ENCODE assay signal across 9 cellular contexts in the genomic region with DNA sequence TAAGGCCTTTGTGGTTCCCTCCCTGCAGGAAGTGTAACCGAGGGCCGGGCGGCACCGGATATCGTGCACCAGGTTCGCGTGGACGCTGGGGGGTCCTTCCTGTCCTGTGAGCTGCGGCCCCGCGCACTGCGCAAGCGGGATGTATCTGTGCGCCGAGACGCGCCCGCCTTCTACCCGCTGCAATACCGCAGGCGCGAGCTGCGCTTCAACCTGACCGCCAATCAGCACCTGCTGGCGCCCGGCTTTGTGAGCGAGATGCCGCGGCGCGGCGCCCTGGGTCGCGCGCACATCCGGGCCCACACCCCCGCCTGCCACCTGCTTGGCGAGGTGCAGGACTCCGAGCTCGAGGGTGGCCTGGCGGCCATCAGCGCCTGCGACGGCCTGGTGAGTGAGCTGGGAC. TPM values are rescaled to one million over a fixed set of nuclear protein-coding genes. Genes with fewer than 3 reads are reported as not detected.
A peak's percentile ranks its signal among the peaks of the same experiment; 100 is the strongest.
DNase-seq lines count a peak whose midpoint lies in the region; ATAC-seq and TF ChIP-seq lines count a peak whose summit lies in the region.
"Had no signal": no experiment of that assay in that cellular context is flagged by ENCODE, and none has a peak within 500 bp of the region (broad histone marks: within the 10 kb centered on the region; RNA-seq: fewer than 3 reads in every experiment).

No MANE protein-coding gene starts in this region.

- H3K36me3 Mint-ChIP-seq in activated CD8-positive, alpha-beta T cell treated with anti-CD3 and anti-CD28 coated beads, Interleukin-2, amount 10 ng/mL, durations not matched to agents 7 days and 5 days (ENCODE audit: low read depth) = no peaks in the 10 kb centered on the region
- H3K36me3 Mint-ChIP-seq in MCF 10A (ENCODE audit: insufficient read depth, unreplicated experiment) = no peaks in the 10 kb centered on the region

- POLR2A ChIA-PET in activated CD8-positive, alpha-beta T cell treated with anti-CD3 and anti-CD28 coated beads, Interleukin-2, amount 10 ng/mL, durations not matched to agents 7 days and 5 days (lab: Charles Lee) = no interaction called here
- POLR2A ChIA-PET in MCF 10A (lab: Yijun Ruan, JAX) = no interaction called here

- DNase-seq in ELF-1 (ENCODE audit: low read depth, low spot score) = peak; percentile 73
- peak; percentile 82 for DNase-seq in activated CD8-positive, alpha-beta T cell treated with anti-CD3 and anti-CD28 coated beads, Interleukin-2, amount 10 ng/mL, durations not matched to agents 7 days and 5 days
- DNase-seq in choroid plexus epithelial cell (ENCODE audit: low read depth) = peak; percentile 16
- DNase-seq in stimulated activated CD4-positive, alpha-beta T cell treated with anti-CD3 and anti-CD28 coated beads, Interleukin-1b, Interleukin-23, amount 100 ng/mL, for 48 hours = peak; percentile 65
- no peak for DNase-seq in MCF 10A (ENCODE audit: unreplicated experiment)
- DNase-seq in H4 (ENCODE audit: low spot score) = no peak
- DNase-seq in cerebellar cortex (ENCODE audit: low spot score) = no peak
- DNase-seq: AML-193 had no signal

- H3K9me3 Mint-ChIP-seq in activated CD8-positive, alpha-beta T cell treated with anti-CD3 and anti-CD28 coated beads, Interleukin-2, amount 10 ng/mL, durations not matched to agents 7 days and 5 days (ENCODE audit: insufficient read depth) = no peaks in the 10 kb centered on the region
- no peaks in the 10 kb centered on the region for H3K9me3 Mint-ChIP-seq in MCF 10A (ENCODE audit: unreplicated experiment)

- peak; percentile 94 for ATAC-seq in activated CD8-positive, alpha-beta T cell treated with anti-CD3 and anti-CD28 coated beads, Interleukin-2, amount 10 ng/mL, durations not matched to agents 7 days and 5 days
- ATAC-seq in esophagus mucosa = no peak

- no peaks in the 10 kb centered on the region for H3K27me3 Mint-ChIP-seq in activated CD8-positive, alpha-beta T cell treated with anti-CD3 and anti-CD28 coated beads, Interleukin-2, amount 10 ng/mL, durations not matched to agents 7 days and 5 days (ENCODE audit: low read depth)
- no peaks in the 10 kb centered on the region for H3K27me3 Mint-ChIP-seq in MCF 10A (ENCODE audit: insufficient read depth, unreplicated experiment)

- peaks cover 23% of the 10 kb centered on the region for H3K4me1 Mint-ChIP-seq in activated CD8-positive, alpha-beta T cell treated with anti-CD3 and anti-CD28 coated beads, Interleukin-2, amount 10 ng/mL, durations not matched to agents 7 days and 5 days (ENCODE audit: low read depth)
- peaks cover 15% of the 10 kb centered on the region for H3K4me1 Mint-ChIP-seq in MCF 10A (ENCODE audit: insufficient read depth, unreplicated experiment)

- intact Hi-C loops in MCF 10A (cut with micrococcal nuclease) = no loop called here

- H3K4me3 Mint-ChIP-seq in activated CD8-positive, alpha-beta T cell treated with anti-CD3 and anti-CD28 coated beads, Interleukin-2, amount 10 ng/mL, durations not matched to agents 7 days and 5 days = no peak overlapping the region
- no peak overlapping the region for H3K4me3 Mint-ChIP-seq in MCF 10A (ENCODE audit: unreplicated experiment)

- peak overlapping the region; percentile 26 for H3K4me3 ChIP-seq in choroid plexus epithelial cell (ENCODE audit: low read depth, low read length)

- CTCF ChIA-PET in activated CD8-positive, alpha-beta T cell treated with anti-CD3 and anti-CD28 coated beads, Interleukin-2, amount 10 ng/mL, durations not matched to agents 7 days and 5 days (lab: Charles Lee) = no interaction called here
- CTCF ChIA-PET in MCF 10A (lab: Yijun Ruan, JAX) = no interaction called here

- peak overlapping the region; percentile 46 for H3K27ac Mint-ChIP-seq in activated CD8-positive, alpha-beta T cell treated with anti-CD3 and anti-CD28 coated beads, Interleukin-2, amount 10 ng/mL, durations not matched to agents 7 days and 5 days
- H3K27ac Mint-ChIP-seq in MCF 10A (ENCODE audit: low read depth, unreplicated experiment) = no peak overlapping the region

- TF ChIP-seq CTCF in choroid plexus epithelial cell (conservative IDR thresholded peaks at IDR 0.05; ENCODE audit: low read depth, low read length) = no peak
- TF ChIP-seq CTCF in MCF 10A (IDR thresholded peaks at IDR 0.05; ENCODE audit: unreplicated experiment) = no peak

- BruUV-seq in MCF 10A (replicated peaks; lab: Mats Ljungman, UMichigan) = no TSS peak

RNA-seq across cellular contexts. Expression of gene SAXO2, which starts 35.9 kb away (rescaled TPM):
- total RNA-seq in activated CD8-positive, alpha-beta T cell treated with anti-CD3 and anti-CD28 coated beads, Interleukin-2, amount 10 ng/mL, durations not matched to agents 7 days and 5 days = 1 to 10 TPM; 1.6 to 2.0 TPM
- total RNA-seq in MCF 10A (2022) (3.9 and 4.2 TPM in 2 replicates), esophagus mucosa (0.80 TPM)
- total RNA-seq in H4 (2014; rRNA removed; shearing (Covaris generic)) = 0.58 and 0.68 TPM in 2 replicates

RNA-seq across cellular contexts. Expression of gene EFL1, which starts 36.0 kb away (rescaled TPM):
- 10 to 100 TPM; 25.9 to 29.0 TPM for total RNA-seq in activated CD8-positive, alpha-beta T cell treated with anti-CD3 and anti-CD28 coated beads, Interleukin-2, amount 10 ng/mL, durations not matched to agents 7 days and 5 days
- total RNA-seq in MCF 10A (2022) (41.0 and 44.7 TPM in 2 replicates), esophagus mucosa (14.5 TPM)
- total RNA-seq in H4 (2014; rRNA removed; shearing (Covaris generic)) = 9.7 and 10.5 TPM in 2 replicates

RNA-seq across cellular contexts. Expression of gene GOLGA6L10, which starts 50.8 kb away (rescaled TPM):
- total RNA-seq in activated CD8-positive, alpha-beta T cell treated with anti-CD3 and anti-CD28 coated beads, Interleukin-2, amount 10 ng/mL, durations not matched to agents 7 days and 5 days = under 1 TPM; 0.83 to 0.84 TPM
- total RNA-seq in MCF 10A (2022) = 1.9 and 2.6 TPM in 2 replicates
- 0.56 TPM in 1 of 2 replicates, not detected in the other for total RNA-seq in H4 (2014; rRNA removed; shearing (Covaris generic))
- total RNA-seq in esophagus mucosa = 3.9 TPM

Comparison
In these comparisons a context has a peak if more than half of its experiments do, and no peak if none do; other contexts are left out.
1. DNase-seq: peak in ELF-1 (single experiment), activated CD8-positive, alpha-beta T cell treated with anti-CD3 and anti-CD28 coated beads, Interleukin-2, amount 10 ng/mL, durations not matched to agents 7 days and 5 days (single experiment), choroid plexus epithelial cell (single experiment) and stimulated activated CD4-positive, alpha-beta T cell treated with anti-CD3 and anti-CD28 coated beads, Interleukin-1b, Interleukin-23, amount 100 ng/mL, for 48 hours (single experiment); none in MCF 10A (single experiment), H4 (single experiment) and cerebellar cortex (single experiment).